Comparison of ENCODE assay signal across 12 cellular contexts in the genomic region with DNA sequence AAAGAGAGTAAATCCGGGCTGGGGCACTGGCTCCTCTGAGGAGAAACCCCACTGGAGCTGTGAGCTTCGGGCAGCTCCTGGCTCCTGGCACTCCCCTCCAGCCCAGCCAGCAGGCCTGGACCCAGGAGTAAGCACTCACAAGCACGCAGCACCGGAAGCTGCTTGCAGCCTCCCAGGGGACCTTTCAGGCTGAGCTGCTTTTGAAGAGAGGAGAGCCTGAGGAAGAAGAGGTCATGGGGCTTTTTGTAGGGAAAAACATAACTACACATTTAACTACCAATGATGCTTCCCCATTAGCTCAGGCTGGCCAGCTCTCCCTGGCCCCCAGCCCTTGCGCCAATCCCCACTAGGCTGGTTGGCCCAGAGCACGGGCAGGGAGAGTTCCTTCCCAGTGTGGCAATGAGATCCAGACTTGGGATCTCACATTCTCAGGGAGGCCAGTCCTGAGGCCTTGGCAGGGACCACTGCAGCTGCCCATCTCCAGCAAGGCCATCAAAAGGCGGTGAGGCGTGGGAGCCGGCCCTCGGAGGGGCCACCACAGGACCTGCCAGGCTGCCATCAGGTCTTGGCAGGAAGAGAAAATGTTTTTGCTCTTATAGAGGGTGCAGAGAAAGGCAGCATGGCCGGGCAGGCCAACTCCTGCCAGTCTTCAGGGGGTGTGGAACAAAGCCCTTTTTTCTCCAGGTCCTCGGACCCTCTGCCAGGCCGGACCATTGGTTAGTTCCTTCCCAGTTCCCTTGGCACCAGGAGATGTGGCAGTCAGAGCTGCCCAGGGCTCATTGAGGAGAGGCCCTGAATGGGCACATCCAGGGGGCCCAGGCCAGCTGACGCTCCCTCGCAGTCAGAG. TPM values are rescaled to one million over a fixed set of nuclear protein-coding genes. Genes with fewer than 3 reads are reported as not detected.
DNase-seq lines count a peak whose midpoint lies in the region; TF ChIP-seq lines count a peak whose summit lies in the region.
"Had no signal": no experiment of that assay in that cellular context is flagged by ENCODE, and none has a peak within 500 bp of the region (broad histone marks: within the 10 kb centered on the region; RNA-seq: fewer than 3 reads in every experiment).

No MANE protein-coding gene starts in this region.

- no peak overlapping the region for H3K27ac Mint-ChIP-seq in activated T-helper 1 cell treated with anti-CD3 and anti-CD28 coated beads, Interleukin-12 subunit alpha, Interleukin-12 subunit beta, Interleukin-2, Interleukin-4 antibody, amounts not matched to agents 30 ng/mL and 10 ng/mL and 1 ng/mL, durations not matched to agents 14 hours and 24 hours and 36 hours
- H3K27ac Mint-ChIP-seq: activated naive CD8-positive, alpha-beta T cell treated with anti-CD3 and anti-CD28 coated beads, Interleukin-2, amount 50 U/mL, for 24 hours; natural killer cell treated with Interleukin-12 subunit alpha and Interleukin-12 subunit beta and Interleukin-15 and Interleukin-18, amount 100 ng/mL, for 72 hours had no signal

- no peaks in the 10 kb centered on the region for H3K36me3 Mint-ChIP-seq in activated T-helper 1 cell treated with anti-CD3 and anti-CD28 coated beads, Interleukin-12 subunit alpha, Interleukin-12 subunit beta, Interleukin-2, Interleukin-4 antibody, amounts not matched to agents 30 ng/mL and 10 ng/mL and 1 ng/mL, durations not matched to agents 14 hours and 24 hours and 36 hours (ENCODE audit: low read depth)
- H3K36me3 Mint-ChIP-seq: CD4-positive, alpha-beta memory T cell; natural killer cell treated with Interleukin-12 subunit alpha and Interleukin-12 subunit beta and Interleukin-15 and Interleukin-18, amount 100 ng/mL, for 72 hours had no signal

- no peaks in the 10 kb centered on the region for H3K79me2 ChIP-seq in ACC112 (ENCODE audit: control insufficient read depth, insufficient read depth, low read length, unreplicated experiment)

- peaks cover 5% of the 10 kb centered on the region for H3K4me1 ChIP-seq in ACC112 (ENCODE audit: control insufficient read depth, insufficient read depth, low read length, unreplicated experiment)
- no peaks in the 10 kb centered on the region for H3K4me1 ChIP-seq in Peyer's patch

- H3K9me3 ChIP-seq in Peyer's patch: no peaks in the 10 kb centered on the region

- H3K36me3 ChIP-seq in ACC112 (ENCODE audit: insufficient read depth, low read length) (no peaks in the 10 kb centered on the region), H7 (replicated peaks; ENCODE audit: control insufficient read depth, insufficient read depth, low read length) (no peaks in the 10 kb centered on the region), Peyer's patch (no peaks in the 10 kb centered on the region)

- TF ChIP-seq CTCF in choroid plexus epithelial cell (conservative IDR thresholded peaks at IDR 0.05; ENCODE audit: low read depth, low read length): no peak
- no peak for TF ChIP-seq CTCF in Peyer's patch (IDR thresholded peaks at IDR 0.05)

- H2AFZ ChIP-seq in ACC112 (ENCODE audit: low read length, unreplicated experiment): peak overlapping the region; percentile 21

- H3K27me3 Mint-ChIP-seq in activated T-helper 1 cell treated with anti-CD3 and anti-CD28 coated beads, Interleukin-12 subunit alpha, Interleukin-12 subunit beta, Interleukin-2, Interleukin-4 antibody, amounts not matched to agents 30 ng/mL and 10 ng/mL and 1 ng/mL, durations not matched to agents 14 hours and 24 hours and 36 hours (ENCODE audit: insufficient read depth): peaks cover 5% of the 10 kb centered on the region

- DNase-seq in H7: peak; percentile 59
- DNase-seq in choroid plexus epithelial cell (ENCODE audit: low read depth): peak; percentile 81
- peak; percentile 88 for DNase-seq in midbrain (lab: John Stamatoyannopoulos, UW)
- no peak for DNase-seq in cortex of kidney (lab: John Stamatoyannopoulos, UW)
- no peak for DNase-seq in activated CD4-positive, alpha-beta T cell treated with anti-CD3 and anti-CD28 coated beads for 48 hours
- DNase-seq in activated T-helper 1 cell treated with anti-CD3 and anti-CD28 coated beads, Interleukin-12 subunit alpha, Interleukin-12 subunit beta, Interleukin-2, Interleukin-4 antibody, amounts not matched to agents 30 ng/mL and 10 ng/mL and 1 ng/mL, durations not matched to agents 14 hours and 24 hours and 36 hours (ENCODE audit: low spot score): no peak
- DNase-seq in Peyer's patch: no peak
- DNase-seq: activated CD4-positive, alpha-beta T cell treated with anti-CD3 and anti-CD28 coated beads for 4 hours; activated naive CD8-positive, alpha-beta T cell treated with anti-CD3 and anti-CD28 coated beads, Interleukin-2, amount 50 U/mL, for 24 hours; CD4-positive, alpha-beta memory T cell had no signal

- intact Hi-C loops in activated T-helper 1 cell treated with anti-CD3 and anti-CD28 coated beads, Interleukin-12 subunit alpha, Interleukin-12 subunit beta, Interleukin-2, Interleukin-4 antibody, amounts not matched to agents 30 ng/mL and 10 ng/mL and 1 ng/mL, durations not matched to agents 14 hours and 24 hours and 36 hours (cut with micrococcal nuclease): no loop called here

- no peaks in the 10 kb centered on the region for H3K27me3 ChIP-seq in ACC112 (ENCODE audit: insufficient read depth, low read length)
- H3K27me3 ChIP-seq in H7 (ENCODE audit: control insufficient read depth, insufficient read depth, low read length): no peaks in the 10 kb centered on the region
- no peaks in the 10 kb centered on the region for H3K27me3 ChIP-seq in Peyer's patch

- no peaks in the 10 kb centered on the region for H3K4me1 Mint-ChIP-seq in activated T-helper 1 cell treated with anti-CD3 and anti-CD28 coated beads, Interleukin-12 subunit alpha, Interleukin-12 subunit beta, Interleukin-2, Interleukin-4 antibody, amounts not matched to agents 30 ng/mL and 10 ng/mL and 1 ng/mL, durations not matched to agents 14 hours and 24 hours and 36 hours (ENCODE audit: low read depth)
- H3K4me1 Mint-ChIP-seq: activated naive CD8-positive, alpha-beta T cell treated with anti-CD3 and anti-CD28 coated beads, Interleukin-2, amount 50 U/mL, for 24 hours; CD4-positive, alpha-beta memory T cell had no signal

- H3K4me3 ChIP-seq in ACC112 (ENCODE audit: low read depth, low read length): no peak overlapping the region
- H3K4me3 ChIP-seq in H7 (ENCODE audit: insufficient read depth, low read depth, low read length): no peak overlapping the region
- H3K4me3 ChIP-seq in choroid plexus epithelial cell (ENCODE audit: low read depth, low read length): no peak overlapping the region
- no peak overlapping the region for H3K4me3 ChIP-seq in Peyer's patch

- H3K9me3 Mint-ChIP-seq in activated T-helper 1 cell treated with anti-CD3 and anti-CD28 coated beads, Interleukin-12 subunit alpha, Interleukin-12 subunit beta, Interleukin-2, Interleukin-4 antibody, amounts not matched to agents 30 ng/mL and 10 ng/mL and 1 ng/mL, durations not matched to agents 14 hours and 24 hours and 36 hours: no peaks in the 10 kb centered on the region
- H3K9me3 Mint-ChIP-seq: activated naive CD8-positive, alpha-beta T cell treated with anti-CD3 and anti-CD28 coated beads, Interleukin-2, amount 50 U/mL, for 24 hours; natural killer cell treated with Interleukin-12 subunit alpha and Interleukin-12 subunit beta and Interleukin-15 and Interleukin-18, amount 100 ng/mL, for 72 hours had no signal

- no peak for TF ChIP-seq POLR2A in Peyer's patch (IDR thresholded peaks at IDR 0.05)

- H3K27ac ChIP-seq in ACC112 (ENCODE audit: low read depth, low read length) (no peak overlapping the region), Peyer's patch (no peak overlapping the region)

- no peak overlapping the region for H3K4me3 Mint-ChIP-seq in activated T-helper 1 cell treated with anti-CD3 and anti-CD28 coated beads, Interleukin-12 subunit alpha, Interleukin-12 subunit beta, Interleukin-2, Interleukin-4 antibody, amounts not matched to agents 30 ng/mL and 10 ng/mL and 1 ng/mL, durations not matched to agents 14 hours and 24 hours and 36 hours
- H3K4me3 Mint-ChIP-seq: activated naive CD8-positive, alpha-beta T cell treated with anti-CD3 and anti-CD28 coated beads, Interleukin-2, amount 50 U/mL, for 24 hours; CD4-positive, alpha-beta memory T cell; natural killer cell treated with Interleukin-12 subunit alpha and Interleukin-12 subunit beta and Interleukin-15 and Interleukin-18, amount 100 ng/mL, for 72 hours had no signal

RNA-seq across cellular contexts. Expression of gene MFGE8, which starts 41.5 kb away (rescaled TPM):
- 151 and 182 TPM in 2 replicates for total RNA-seq in H7 (2014; rRNA removed; shearing (Covaris generic))
- 7.9 and 10.6 TPM in 2 replicates for total RNA-seq in activated T-helper 1 cell treated with anti-CD3 and anti-CD28 coated beads, Interleukin-12 subunit alpha, Interleukin-12 subunit beta, Interleukin-2, Interleukin-4 antibody, amounts not matched to agents 30 ng/mL and 10 ng/mL and 1 ng/mL, durations not matched to agents 14 hours and 24 hours and 36 hours
- total RNA-seq in Peyer's patch: 100 to 1,000 TPM in 1 of 4 donors, 10 to 100 TPM in 3; 51.8 to 156 (median 78.3) TPM

RNA-seq across cellular contexts. Expression of gene HAPLN3, which starts 59.3 kb away (rescaled TPM):
- total RNA-seq in H7 (2014; rRNA removed; shearing (Covaris generic)): 8.1 and 11.5 TPM in 2 replicates
- total RNA-seq in activated T-helper 1 cell treated with anti-CD3 and anti-CD28 coated beads, Interleukin-12 subunit alpha, Interleukin-12 subunit beta, Interleukin-2, Interleukin-4 antibody, amounts not matched to agents 30 ng/mL and 10 ng/mL and 1 ng/mL, durations not matched to agents 14 hours and 24 hours and 36 hours: 83.4 and 85.8 TPM in 2 replicates
- 10 to 100 TPM in 1 of 4 donors, 1 to 10 TPM in 3; 3.7 to 21.5 (median 5.6) TPM for total RNA-seq in Peyer's patch

Comparison
In these comparisons a context has a peak if more than half of its experiments do, and no peak if none do; other contexts are left out.
1. DNase-seq: peak in H7 (single experiment), choroid plexus epithelial cell (single experiment) and midbrain (single experiment); none in cortex of kidney (single experiment), activated CD4-positive, alpha-beta T cell treated with anti-CD3 and anti-CD28 coated beads for 48 hours (single experiment), activated T-helper 1 cell treated with anti-CD3 and anti-CD28 coated beads, Interleukin-12 subunit alpha, Interleukin-12 subunit beta, Interleukin-2, Interleukin-4 antibody, amounts not matched to agents 30 ng/mL and 10 ng/mL and 1 ng/mL, durations not matched to agents 14 hours and 24 hours and 36 hours (single experiment) and Peyer's patch (0 of 3).